ENCODE assay signal across 8 cellular contexts in genomic region chr19:2950286-2951124, GRCh38. TPM values are rescaled to one million over a fixed set of nuclear protein-coding genes. Genes with fewer than 3 reads are reported as not detected.
DNase-seq lines count a peak whose midpoint lies in the region; ATAC-seq, FAIRE-seq and TF ChIP-seq lines count a peak whose summit lies in the region.

No MANE protein-coding gene starts in this region.

- FAIRE-seq in bronchial epithelial cell (lab: Jason Lieb, UNC): peak; percentile 98

- peak overlapping the region; percentile 92 for H3K9ac ChIP-seq in iPS-20b (ENCODE audit: low read depth, low read length)
- peak overlapping the region; percentile 95 to 99 (median 97) for H3K9ac ChIP-seq in skeletal muscle tissue (ENCODE audit: low read depth in 1 of 3, low read length in 3 of 3)

- TF ChIP-seq CTCF in AG04450 (IDR thresholded peaks at IDR 0.05; ENCODE audit: low read depth, low read length) (no peak), WI38 (IDR thresholded peaks at IDR 0.05; ENCODE audit: low read depth, low read length) (no peak), bronchial epithelial cell (IDR thresholded peaks at IDR 0.05; ENCODE audit: insufficient read depth, low read length, severe bottlenecking) (no peak)

- H3K4me3 ChIP-seq in AG04450 (ENCODE audit: low read depth, low read length) (peak overlapping the region; percentile 88), WI38 (ENCODE audit: low read depth, low read length) (peak overlapping the region; percentile 98), bronchial epithelial cell (ENCODE audit: low read depth, low read length) (peak overlapping the region; percentile 69), iPS-20b (ENCODE audit: low read length) (peak overlapping the region; percentile 94), skeletal muscle tissue (ENCODE audit: low read length in 3 of 3) (peak overlapping the region; percentile 92 to 98 (median 94))

- peaks cover 1% of the 10 kb centered on the region for H3K36me3 ChIP-seq in bronchial epithelial cell (ENCODE audit: control insufficient read depth, insufficient read depth, low read length)
- no peaks in the 10 kb centered on the region for H3K36me3 ChIP-seq in iPS-20b (ENCODE audit: insufficient read depth, low read depth, low read length)
- no peaks in the 10 kb centered on the region for H3K36me3 ChIP-seq in skeletal muscle tissue (ENCODE audit: control insufficient read depth in 3 of 3, insufficient read depth in 3 of 3, low read length in 3 of 3)

- POLR2A ChIA-PET in AG04450 (lab: Yijun Ruan, JAX): interaction anchor here (0.6 to 1.5 kb wide), 26 partner anchors 21 to 477 kb away, joined by 3 to 14 read pairs (median 4); partner anchors contain the start of genes GADD45B, ZNF555 and ZNF57

- ATAC-seq in GM18907 (IDR thresholded peaks at IDR 0.05; ENCODE audit: unreplicated experiment): peak; percentile 95
- ATAC-seq in HG03139 (IDR thresholded peaks at IDR 0.05; ENCODE audit: unreplicated experiment): peak; percentile 92

- peak overlapping the region; percentile 73 for H3K27ac ChIP-seq in AG04450 (ENCODE audit: low read depth, low read length)
- H3K27ac ChIP-seq in iPS-20b (ENCODE audit: low read length): no peak overlapping the region
- H3K27ac ChIP-seq in skeletal muscle tissue (ENCODE audit: low read depth, low read length): peak overlapping the region; percentile 98

- H3K27me3 ChIP-seq in AG04450 (ENCODE audit: control insufficient read depth, insufficient read depth, low read length): no peaks in the 10 kb centered on the region
- H3K27me3 ChIP-seq in bronchial epithelial cell (ENCODE audit: control insufficient read depth, insufficient read depth, low read length): no peaks in the 10 kb centered on the region
- H3K27me3 ChIP-seq in iPS-20b (ENCODE audit: insufficient read depth, low read length): no peaks in the 10 kb centered on the region
- H3K27me3 ChIP-seq in skeletal muscle tissue (ENCODE audit: control insufficient read depth in 3 of 3, insufficient read depth in 3 of 3, low read length in 3 of 3): no peaks in the 10 kb centered on the region

- DNase-seq in AG04450 (ENCODE audit: low read depth, low spot score) (peak; percentile 99), NCI-H2196 treated with DMSO at 0.1 percent for 48 hours (lab: John Stamatoyannopoulos, UW; ENCODE audit: unreplicated experiment) (peak; percentile 97), bronchial epithelial cell (ENCODE audit: low read depth) (peak; percentile 98)

- H3K9me3 ChIP-seq in AG04450 (ENCODE audit: control insufficient read depth, insufficient read depth, low read length) (no peaks in the 10 kb centered on the region), iPS-20b (ENCODE audit: insufficient read depth, low read depth, low read length) (no peaks in the 10 kb centered on the region), skeletal muscle tissue (ENCODE audit: control insufficient read depth in 3 of 3, low read length in 3 of 3) (no peaks in the 10 kb centered on the region)

- H3K4me1 ChIP-seq in iPS-20b (ENCODE audit: insufficient read depth, low read length) (no peaks in the 10 kb centered on the region; the same call in 1 of the 2 replicates), skeletal muscle tissue (ENCODE audit: control insufficient read depth in 3 of 3, insufficient read depth in 3 of 3, low read length in 3 of 3) (peaks cover 11 to 17% (median 12%) of the 10 kb centered on the region in 3 donors)

- CTCF ChIA-PET in AG04450 (lab: Charles Lee): interaction anchor here (0.6 to 2.9 kb wide), 38 partner anchors 10 to 355 kb away, joined by 3 to 50 read pairs (median 5); no protein-coding TSS in a partner anchor

RNA-seq across cellular contexts. Expression of gene ZNF77, which starts 5.7 kb away (rescaled TPM):
- 3.6 TPM in 2 replicates for polyA plus RNA-seq in AG04450 (2011; rRNA removed)
- polyA minus RNA-seq in AG04450 (2011; rRNA and poly(A)+ RNA removed): 4.6 and 5.3 TPM in 2 replicates
- 7.9 and 9.2 TPM in 2 replicates for total RNA-seq in bronchial epithelial cell
- total RNA-seq in skeletal muscle tissue: 8.4 TPM

RNA-seq across cellular contexts. Expression of gene TLE6, which starts 26.9 kb away (rescaled TPM):
- polyA plus RNA-seq in AG04450 (2011; rRNA removed): 0.51 and 0.72 TPM in 2 replicates
- 0.41 and 0.52 TPM in 2 replicates for polyA minus RNA-seq in AG04450 (2011; rRNA and poly(A)+ RNA removed)
- total RNA-seq in bronchial epithelial cell (under 0.01 TPM in 1 of 2 replicates, not detected in the other), skeletal muscle tissue (not detected)

RNA-seq across cellular contexts. Expression of gene ZNF57, which starts 49.8 kb away (rescaled TPM):
- polyA plus RNA-seq in AG04450 (2011; rRNA removed): 2.3 and 2.4 TPM in 2 replicates
- 4.0 and 5.9 TPM in 2 replicates for polyA minus RNA-seq in AG04450 (2011; rRNA and poly(A)+ RNA removed)
- 11.1 and 11.6 TPM in 2 replicates for total RNA-seq in bronchial epithelial cell
- 4.2 TPM for total RNA-seq in skeletal muscle tissue
